23 cellular contexts compared by ENCODE assay signal in genomic region chr16:52035406-52035805, GRCh38.
"Had no signal": no experiment of that assay in that cellular context is flagged by ENCODE, and none has a peak within 500 bp of the region (broad histone marks: within the 10 kb centered on the region; RNA-seq: fewer than 3 reads in every experiment).

No MANE protein-coding gene starts in this region.

- H3K4me1 ChIP-seq: heart left ventricle, left ventricle myocardium inferior, lower lobe of right lung, neural progenitor cell, pancreas, prostate gland, spleen, tibial artery, upper lobe of left lung, uterus had no signal

- H3K27ac ChIP-seq: heart left ventricle, left ventricle myocardium inferior, lower lobe of right lung, neural progenitor cell, pancreas, prostate gland, spleen, tibial artery, upper lobe of left lung, uterus had no signal

- H2AFZ ChIP-seq: neural progenitor cell had no signal

- DNase-seq: effector memory CD8-positive, alpha-beta T cell; heart left ventricle; hippocampal formation; left ventricle myocardium inferior; lower lobe of right lung; midbrain; nucleus accumbens; pancreas; spleen; stimulated activated CD4-positive, alpha-beta T cell treated with anti-CD3 and anti-CD28 coated beads, Interleukin-15, amount 100 ng/mL, for 24 hours; stimulated activated CD4-positive, alpha-beta T cell treated with anti-CD3 and anti-CD28 coated beads, Interleukin-1b, Interleukin-23, amount 100 ng/mL, for 48 hours; stimulated activated CD4-positive, alpha-beta T cell treated with anti-CD3 and anti-CD28 coated beads, Interleukin-4, amount 100 ng/mL, for 24 hours; tibial artery; upper lobe of left lung; uterus had no signal

- H3K4me3 Mint-ChIP-seq: dendritic cell treated with granulocyte-macrophage colony-stimulating factor and Interleukin-4, amounts not matched to agents 40 ng/mL and 50 ng/mL, for 4 days; effector memory CD8-positive, alpha-beta T cell; memory B cell; natural killer cell treated with Interleukin-12 subunit alpha and Interleukin-12 subunit beta and Interleukin-15 and Interleukin-18, amount 100 ng/mL, for 72 hours; neural progenitor cell; stimulated activated memory B cell treated with anti-CD40 and anti-IgM and Interleukin-4, amounts not matched to agents 10 μg/mL and 1 μg/mL and 100 μg/mL, for 72 hours; stimulated activated naive CD8-positive, alpha-beta T cell treated with anti-CD3 and anti-CD28 coated beads, Interleukin-15, Interleukin-2, amounts not matched to agents 100 ng/mL and 50 ng/mL, for 24 hours had no signal

- H3K36me3 Mint-ChIP-seq: memory B cell; natural killer cell treated with Interleukin-12 subunit alpha and Interleukin-12 subunit beta and Interleukin-15 and Interleukin-18, amount 100 ng/mL, for 72 hours; neural progenitor cell; stimulated activated memory B cell treated with anti-CD40 and anti-IgM and Interleukin-4, amounts not matched to agents 10 μg/mL and 1 μg/mL and 100 μg/mL, for 72 hours had no signal

- H3K9me3 ChIP-seq: lower lobe of right lung, pancreas, prostate gland, tibial artery, upper lobe of left lung, uterus had no signal

- H3K27me3 ChIP-seq: heart left ventricle, neural progenitor cell, pancreas, spleen, tibial artery, upper lobe of left lung, uterus had no signal

- ATAC-seq: effector memory CD8-positive, alpha-beta T cell; heart left ventricle; lower lobe of right lung; natural killer cell treated with Interleukin-12 subunit alpha and Interleukin-12 subunit beta and Interleukin-15 and Interleukin-18, amount 100 ng/mL, for 72 hours; pancreas; sciatic nerve; stimulated activated memory B cell treated with anti-CD40 and anti-IgM and Interleukin-4, amounts not matched to agents 10 μg/mL and 1 μg/mL and 100 μg/mL, for 72 hours had no signal

- H3K9me3 Mint-ChIP-seq: dendritic cell treated with granulocyte-macrophage colony-stimulating factor and Interleukin-4, amounts not matched to agents 40 ng/mL and 50 ng/mL, for 4 days; neural progenitor cell had no signal

- H3K4me2 ChIP-seq: neural progenitor cell had no signal

- H3K4me3 ChIP-seq: heart left ventricle, left ventricle myocardium inferior, lower lobe of right lung, neural progenitor cell, pancreas, prostate gland, spleen, tibial artery, upper lobe of left lung, uterus had no signal

- H3K36me3 ChIP-seq: heart left ventricle, left ventricle myocardium inferior, lower lobe of right lung, neural progenitor cell, pancreas, prostate gland, spleen, tibial artery, upper lobe of left lung, uterus had no signal

- H3K9ac ChIP-seq: neural progenitor cell had no signal

- H3K27ac Mint-ChIP-seq: dendritic cell treated with granulocyte-macrophage colony-stimulating factor and Interleukin-4, amounts not matched to agents 40 ng/mL and 50 ng/mL, for 4 days; effector memory CD8-positive, alpha-beta T cell; memory B cell; natural killer cell treated with Interleukin-12 subunit alpha and Interleukin-12 subunit beta and Interleukin-15 and Interleukin-18, amount 100 ng/mL, for 72 hours; neural progenitor cell; stimulated activated memory B cell treated with anti-CD40 and anti-IgM and Interleukin-4, amounts not matched to agents 10 μg/mL and 1 μg/mL and 100 μg/mL, for 72 hours; stimulated activated naive CD8-positive, alpha-beta T cell treated with anti-CD3 and anti-CD28 coated beads, Interleukin-15, Interleukin-2, amounts not matched to agents 100 ng/mL and 50 ng/mL, for 24 hours had no signal

- H3K27me3 Mint-ChIP-seq: dendritic cell treated with granulocyte-macrophage colony-stimulating factor and Interleukin-4, amounts not matched to agents 40 ng/mL and 50 ng/mL, for 4 days; effector memory CD8-positive, alpha-beta T cell; memory B cell; natural killer cell treated with Interleukin-12 subunit alpha and Interleukin-12 subunit beta and Interleukin-15 and Interleukin-18, amount 100 ng/mL, for 72 hours; stimulated activated memory B cell treated with anti-CD40 and anti-IgM and Interleukin-4, amounts not matched to agents 10 μg/mL and 1 μg/mL and 100 μg/mL, for 72 hours; stimulated activated naive CD8-positive, alpha-beta T cell treated with anti-CD3 and anti-CD28 coated beads, Interleukin-15, Interleukin-2, amounts not matched to agents 100 ng/mL and 50 ng/mL, for 24 hours had no signal

- H3K4me1 Mint-ChIP-seq: memory B cell; neural progenitor cell; stimulated activated memory B cell treated with anti-CD40 and anti-IgM and Interleukin-4, amounts not matched to agents 10 μg/mL and 1 μg/mL and 100 μg/mL, for 72 hours had no signal
